16 cellular contexts compared by ENCODE assay signal in genomic region chr2:236849940-236850339, GRCh38.
DNase-seq lines count a peak whose midpoint lies in the region; ATAC-seq and TF ChIP-seq lines count a peak whose summit lies in the region.
"Had no signal": no experiment of that assay in that cellular context is flagged by ENCODE, and none has a peak within 500 bp of the region (broad histone marks: within the 10 kb centered on the region; RNA-seq: fewer than 3 reads in every experiment).

No MANE protein-coding gene starts in this region.

- H3K36me3 ChIP-seq in neuronal stem cell (replicated peaks in 1 of 2; ENCODE audit: control insufficient read depth in 2 of 2, insufficient read depth in 2 of 2, low read length in 2 of 2): no peaks in the 10 kb centered on the region
- H3K36me3 ChIP-seq in SJCRH30: no peaks in the 10 kb centered on the region

- H3K4me3 Mint-ChIP-seq in WTC11: no peak overlapping the region
- H3K4me3 Mint-ChIP-seq in activated naive CD4-positive, alpha-beta T cell treated with anti-CD3 and anti-CD28 coated beads for 36 hours: no peak overlapping the region
- H3K4me3 Mint-ChIP-seq: CD4-positive, alpha-beta memory T cell had no signal

- CTCF ChIA-PET in WTC11 (lab: Charles Lee): no interaction called here
- CTCF ChIA-PET in activated naive CD4-positive, alpha-beta T cell treated with anti-CD3 and anti-CD28 coated beads for 36 hours (lab: Charles Lee): no interaction called here

- intact Hi-C loops in activated naive CD4-positive, alpha-beta T cell treated with anti-CD3 and anti-CD28 coated beads for 36 hours (cut with micrococcal nuclease): no loop called here

- H2AK5ac ChIP-seq in neuronal stem cell (ENCODE audit: low read depth, low read length): peak overlapping the region; percentile 3

- H3K9ac ChIP-seq in neuronal stem cell (ENCODE audit: low read depth, low read length, poor library complexity): no peak overlapping the region

- no peaks in the 10 kb centered on the region for H3K79me1 ChIP-seq in neuronal stem cell (ENCODE audit: low read depth, low read length)

- H2BK15ac ChIP-seq in neuronal stem cell (ENCODE audit: low read length): no peak overlapping the region

- H3K27me3 Mint-ChIP-seq in WTC11 (ENCODE audit: low read depth): peaks cover 33% of the 10 kb centered on the region
- H3K27me3 Mint-ChIP-seq in activated naive CD4-positive, alpha-beta T cell treated with anti-CD3 and anti-CD28 coated beads for 36 hours (ENCODE audit: low read depth): no peaks in the 10 kb centered on the region
- H3K27me3 Mint-ChIP-seq: CD4-positive, alpha-beta memory T cell had no signal

- H2AFZ ChIP-seq in neuronal stem cell (ENCODE audit: low read length): no peak overlapping the region

- no peak overlapping the region for H2BK12ac ChIP-seq in neuronal stem cell (ENCODE audit: low read length)

- POLR2A ChIA-PET in WTC11 (lab: Charles Lee): no interaction called here

- no CpG with 5 or more reads among the region's 4 CpGs for WGBS in neuronal stem cell (ENCODE audit: extremely low coverage in 2 of 2, insufficient read length in 2 of 2, insufficient replicate concordance in 1 of 2), 2 donors

- H3K23ac ChIP-seq in neuronal stem cell (ENCODE audit: low read depth, low read length, poor library complexity): no peak overlapping the region

- H4K8ac ChIP-seq in neuronal stem cell (ENCODE audit: low read depth, low read length): no peak overlapping the region

- H3K14ac ChIP-seq in neuronal stem cell (ENCODE audit: low read length): no peak overlapping the region

- no peak for TF ChIP-seq CTCF in WTC11 (IDR thresholded peaks at IDR 0.05)

- peaks cover 52% of the 10 kb centered on the region for H3K4me1 Mint-ChIP-seq in WTC11
- H3K4me1 Mint-ChIP-seq in activated naive CD4-positive, alpha-beta T cell treated with anti-CD3 and anti-CD28 coated beads for 36 hours (ENCODE audit: low read depth): peaks cover 1% of the 10 kb centered on the region
- H3K4me1 Mint-ChIP-seq: CD4-positive, alpha-beta memory T cell had no signal

- H3K4me1 ChIP-seq in neuronal stem cell (ENCODE audit: control insufficient read depth in 2 of 2, insufficient read depth in 1 of 2, low read depth in 1 of 2, low read length in 2 of 2) (peaks cover 24 to 49% of the 10 kb centered on the region in 2 donors), SJCRH30 (peaks cover 13% of the 10 kb centered on the region; the same call in 1 of the 2 replicates)

- H3K36me3 Mint-ChIP-seq in WTC11: peaks cover 14% of the 10 kb centered on the region
- H3K36me3 Mint-ChIP-seq in activated naive CD4-positive, alpha-beta T cell treated with anti-CD3 and anti-CD28 coated beads for 36 hours (ENCODE audit: low read depth): no peaks in the 10 kb centered on the region
- H3K36me3 Mint-ChIP-seq: CD4-positive, alpha-beta memory T cell had no signal

- H4K91ac ChIP-seq in neuronal stem cell (ENCODE audit: low read depth, low read length, poor library complexity): no peak overlapping the region

- H3K27ac ChIP-seq in neuronal stem cell (replicated peaks; ENCODE audit: low read length) (no peak overlapping the region), SJCRH30 (no peak overlapping the region)

- ATAC-seq in WTC11: no peak

- no peak overlapping the region for H3K4me2 ChIP-seq in neuronal stem cell (ENCODE audit: insufficient read depth, low read length, poor library complexity, severe bottlenecking)

- H3K18ac ChIP-seq in neuronal stem cell (ENCODE audit: low read length): no peak overlapping the region

- no peak overlapping the region for H3K27ac Mint-ChIP-seq in WTC11
- no peak overlapping the region for H3K27ac Mint-ChIP-seq in activated naive CD4-positive, alpha-beta T cell treated with anti-CD3 and anti-CD28 coated beads for 36 hours

- no peak overlapping the region for H2BK120ac ChIP-seq in neuronal stem cell (ENCODE audit: low read depth, low read length)

- H2BK5ac ChIP-seq in neuronal stem cell (ENCODE audit: low read length): no peak overlapping the region

- H3K4me3 ChIP-seq in neuronal stem cell (ENCODE audit: low read length in 2 of 2) (no peak overlapping the region), SJCRH30 (no peak overlapping the region)

- peaks cover 11% of the 10 kb centered on the region for H3K9me3 Mint-ChIP-seq in WTC11
- no peaks in the 10 kb centered on the region for H3K9me3 Mint-ChIP-seq in activated naive CD4-positive, alpha-beta T cell treated with anti-CD3 and anti-CD28 coated beads for 36 hours
- H3K9me3 Mint-ChIP-seq: CD4-positive, alpha-beta memory T cell had no signal

- no peak overlapping the region for H3K4ac ChIP-seq in neuronal stem cell (ENCODE audit: low read length)

- H3K9me3 ChIP-seq in neuronal stem cell (replicated peaks in 1 of 2; ENCODE audit: control insufficient read depth in 2 of 2, insufficient read depth in 1 of 2, low read depth in 1 of 2, low read length in 2 of 2) (peaks cover 7 to 16% of the 10 kb centered on the region in 2 donors), SJCRH30 (replicated peaks) (no peaks in the 10 kb centered on the region)

- no peak for DNase-seq in WTC11 (ENCODE audit: low spot score)
- DNase-seq in islet precursor cell: peak; percentile 22
- DNase-seq in neuronal stem cell (ENCODE audit: low spot score): no peak
- no peak for DNase-seq in activated naive CD4-positive, alpha-beta T cell treated with anti-CD3 and anti-CD28 coated beads for 36 hours
- no peak for DNase-seq in NK-92 treated with Interleukin-12 subunit alpha and Interleukin-12 subunit beta, amount 100 ng/mL, for 24 hours (lab: John Stamatoyannopoulos, UW)
- no peak for DNase-seq in SJCRH30
- no peak for DNase-seq in NOMO-1 (lab: John Stamatoyannopoulos, UW; ENCODE audit: unreplicated experiment in 2 of 2)
- DNase-seq: Calu3; CD4-positive, alpha-beta memory T cell; COR-L47; DMS53; DMS79 treated with DMSO at 0.1 percent for 48 hours; GF-D8; GOT3; H7; HCEC 1CT had no signal

- H3K27me3 ChIP-seq in neuronal stem cell (ENCODE audit: control insufficient read depth in 3 of 3, insufficient read depth in 3 of 3, low read depth in 1 of 3, low read length in 3 of 3) (no peaks in the 10 kb centered on the region), SJCRH30 (no peaks in the 10 kb centered on the region)

TF ChIP-seq in WTC11, 78 proteins besides CTCF, POLR2A, EP300 and RAD21:
- TF ChIP-seq ZNF317 (CRISPR knock-in tag; IDR thresholded peaks at IDR 0.05; ENCODE audit: borderline replicate concordance, low read depth) (peak; percentile 86), ETV6 (CRISPR knock-in tag; IDR thresholded peaks at IDR 0.05) (no peak)
